In the genomic region with DNA sequence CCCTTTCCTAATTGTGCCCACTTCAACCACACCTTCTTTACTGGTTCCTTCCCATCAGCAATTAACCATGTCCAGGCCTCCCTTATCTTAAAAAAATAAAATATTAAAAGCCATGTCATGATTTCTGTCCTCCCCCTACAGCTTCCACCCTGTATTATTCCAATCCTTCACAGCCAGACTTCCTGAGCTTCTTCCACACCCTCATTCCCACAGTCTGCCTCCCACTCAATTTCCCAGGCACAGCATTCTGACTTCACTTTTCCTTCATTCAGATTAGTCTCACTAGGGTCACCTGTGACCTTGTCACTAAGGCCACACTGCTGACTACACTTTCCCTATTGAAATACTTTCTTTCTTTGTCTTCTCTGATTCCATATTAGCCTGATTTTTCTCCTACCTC, we compare ENCODE assay signal across 19 cellular contexts.
A peak's percentile ranks its signal among the peaks of the same experiment; 100 is the strongest.
DNase-seq lines count a peak whose midpoint lies in the region; ATAC-seq and TF ChIP-seq lines count a peak whose summit lies in the region.
"Had no signal": no experiment of that assay in that cellular context is flagged by ENCODE, and none has a peak within 500 bp of the region (broad histone marks: within the 10 kb centered on the region; RNA-seq: fewer than 3 reads in every experiment).

No MANE protein-coding gene starts in this region.

- H3K9me3 ChIP-seq in right lobe of liver: no peaks in the 10 kb centered on the region
- H3K9me3 ChIP-seq: BE2C, Caco-2, HAP-1 had no signal

- H3K9me3 Mint-ChIP-seq in nephron: peaks cover 3% of the 10 kb centered on the region

- intact Hi-C loops in right lobe of liver (cut with DNase I): no loop called here

- TF ChIP-seq CTCF in nephron (IDR thresholded peaks at IDR 0.05; ENCODE audit: unreplicated experiment in 3 of 3) (no peak), right lobe of liver (IDR thresholded peaks at IDR 0.05) (no peak), GM20000 (IDR thresholded peaks at IDR 0.05; ENCODE audit: extremely low read depth, missing control alignments) (no peak)

- no peak overlapping the region for H3K27ac ChIP-seq in right lobe of liver

- H3K4me3 ChIP-seq in right lobe of liver: no peak overlapping the region
- H3K4me3 ChIP-seq: HAP-1 had no signal

- H3K27me3 Mint-ChIP-seq in nephron (ENCODE audit: low read depth): no peaks in the 10 kb centered on the region

- H3K4me1 Mint-ChIP-seq in nephron: peaks cover 10% of the 10 kb centered on the region

- no peaks in the 10 kb centered on the region for H3K36me3 ChIP-seq in right lobe of liver
- H3K36me3 ChIP-seq: BE2C, HAP-1 had no signal

- no peak for TF ChIP-seq POLR2A in right lobe of liver (IDR thresholded peaks at IDR 0.05)

- H3K27ac Mint-ChIP-seq in nephron: peak overlapping the region in 2 of 3 experiments; percentile 19 to 20

- H3K4me3 Mint-ChIP-seq in nephron: no peak overlapping the region

- peaks cover 0 to 1% (median 0%) of the 10 kb centered on the region in 4 donors for H3K4me1 ChIP-seq in right lobe of liver
- H3K4me1 ChIP-seq: BE2C, Caco-2, HAP-1 had no signal

- no peaks in the 10 kb centered on the region for H3K27me3 ChIP-seq in right lobe of liver
- H3K27me3 ChIP-seq: BE2C had no signal

- DNase-seq in Daoy (ENCODE audit: low read depth) (peak; percentile 7), NCI-H226 (peak; percentile 8), dermis blood vessel endothelial cell (peak; percentile 31), right lobe of liver (no peak), NCI-H69 (lab: John Stamatoyannopoulos, UW) (no peak), GM20000 (ENCODE audit: low spot score) (no peak)
- DNase-seq: BE2C, Caco-2, DND-41, KG1, NCI-H1092, NCI-H1436 treated with DMSO at 0.1 percent for 48 hours, NCI-H1930, NCI-H524, OCI-M1, SHP77 had no signal

- ATAC-seq in right lobe of liver (no peak), HG02973 (IDR thresholded peaks at IDR 0.05; ENCODE audit: unreplicated experiment) (no peak)

- peaks cover 10% of the 10 kb centered on the region for H3K36me3 Mint-ChIP-seq in nephron (ENCODE audit: low read depth)

Comparison
In these comparisons a context has a peak if more than half of its experiments do, and no peak if none do; other contexts are left out.
1. DNase-seq: peak in Daoy (single experiment), NCI-H226 (single experiment) and dermis blood vessel endothelial cell (single experiment); none in right lobe of liver (0 of 3), NCI-H69 (single experiment) and GM20000 (single experiment).